Comparison of ENCODE assay signal across 8 cellular contexts in genomic region chr3:108153451-108153981, GRCh38.
DNase-seq lines count a peak whose midpoint lies in the region; ATAC-seq and TF ChIP-seq lines count a peak whose summit lies in the region.

No MANE protein-coding gene starts in this region.

- 0 out of 2 replicates have a peak overlapping the region, but pooled peaks have one; percentile 50 for H2AFZ ChIP-seq in OCI-LY3 (ENCODE audit: low read depth, low read length)

- no peak for TF ChIP-seq EP300 in stomach (IDR thresholded peaks at IDR 0.05)

- H3K27me3 ChIP-seq in OCI-LY3 (ENCODE audit: low read depth, low read length) (no peaks in the 10 kb centered on the region), stomach (no peaks in the 10 kb centered on the region), aorta (ENCODE audit: control insufficient read depth in 1 of 2, insufficient read depth in 2 of 2, low read length in 1 of 2) (no peaks in the 10 kb centered on the region)

- H3K4me2 ChIP-seq in OCI-LY3 (ENCODE audit: low read length) = peak overlapping the region; percentile 58

- CTCF ChIA-PET in activated naive CD4-positive, alpha-beta T cell treated with anti-CD3 and anti-CD28 coated beads, Interleukin-2, amount 10 ng/mL, durations not matched to agents 7 days and 5 days (lab: Charles Lee) = interaction anchor here (0.7 to 3.8 kb wide), 25 partner anchors 14 to 399 kb away, joined by 3 to 59 read pairs (median 5); partner anchors contain the start of gene IFT57

- no peaks in the 10 kb centered on the region for H3K79me2 ChIP-seq in OCI-LY3 (ENCODE audit: low read length)

- DNase-seq in NOMO-1 (lab: John Stamatoyannopoulos, UW; ENCODE audit: unreplicated experiment in 2 of 2) (peak; percentile 31 to 36), NOMO-1 treated with dmso at 0.1 percent for 144 hours (lab: John Stamatoyannopoulos, UW; ENCODE audit: unreplicated experiment) (no peak), immature natural killer cell (peak; percentile 27 to 49 (median 32)), stomach (peak; percentile 39), aorta (no peak)
- DNase-seq in activated naive CD4-positive, alpha-beta T cell treated with anti-CD3 and anti-CD28 coated beads, Interleukin-2, amount 10 ng/mL, durations not matched to agents 7 days and 5 days = peak; percentile 76

- H3K27ac ChIP-seq in OCI-LY3 (ENCODE audit: low read length) (no peak overlapping the region), stomach (no peak overlapping the region), aorta (ENCODE audit: low read depth in 1 of 2, low read length in 2 of 2) (no peak overlapping the region)

- TF ChIP-seq CTCF in OCI-LY3 (IDR thresholded peaks at IDR 0.05; ENCODE audit: low read depth, low read length) (peak; percentile 85), stomach (IDR thresholded peaks at IDR 0.05) (no peak)

- peaks cover 14% of the 10 kb centered on the region for H3K4me1 Mint-ChIP-seq in activated naive CD4-positive, alpha-beta T cell treated with anti-CD3 and anti-CD28 coated beads, Interleukin-2, amount 10 ng/mL, durations not matched to agents 7 days and 5 days
- H3K4me1 Mint-ChIP-seq in immature natural killer cell = peaks cover 22 to 23% of the 10 kb centered on the region in 2 donors

- no peaks in the 10 kb centered on the region for H3K36me3 Mint-ChIP-seq in activated naive CD4-positive, alpha-beta T cell treated with anti-CD3 and anti-CD28 coated beads, Interleukin-2, amount 10 ng/mL, durations not matched to agents 7 days and 5 days
- no peaks in the 10 kb centered on the region for H3K36me3 Mint-ChIP-seq in immature natural killer cell

- no peak overlapping the region for H3K4me3 Mint-ChIP-seq in activated naive CD4-positive, alpha-beta T cell treated with anti-CD3 and anti-CD28 coated beads, Interleukin-2, amount 10 ng/mL, durations not matched to agents 7 days and 5 days
- no peak overlapping the region for H3K4me3 Mint-ChIP-seq in immature natural killer cell

- no peaks in the 10 kb centered on the region for H4K20me1 ChIP-seq in OCI-LY3 (ENCODE audit: insufficient read depth, low read length)

- intact Hi-C loops in stomach (cut with DNase I; ENCODE audit: low total_unique reads) = no loop called here
- intact Hi-C loops in aorta (cut with DNase I) = no loop called here

- ATAC-seq in HG03060 (IDR thresholded peaks at IDR 0.05; ENCODE audit: low read depth, unreplicated experiment) (peak; percentile 60), aorta (ENCODE audit: low FRiP score) (no peak)

- TF ChIP-seq POLR2A in stomach (IDR thresholded peaks at IDR 0.05) = no peak

- H3K4me3 ChIP-seq in OCI-LY3 (ENCODE audit: low read length) (0 out of 2 replicates have a peak overlapping the region, but pooled peaks have one; percentile 26), stomach (no peak overlapping the region), aorta (ENCODE audit: low read length in 2 of 2) (no peak overlapping the region)

- no peak overlapping the region for H3K27ac Mint-ChIP-seq in activated naive CD4-positive, alpha-beta T cell treated with anti-CD3 and anti-CD28 coated beads, Interleukin-2, amount 10 ng/mL, durations not matched to agents 7 days and 5 days
- peak overlapping the region in 3 of 6 donors; percentile 38 to 57 (median 48) for H3K27ac Mint-ChIP-seq in immature natural killer cell

- 85 to 88% (median 85%) methylated on average over 7 of the region's 7 CpGs for WGBS in stomach, 5 donors
- WGBS in aorta, 2 donors = 70% methylated on average over 7 of the region's 7 CpGs

- H3K9me3 Mint-ChIP-seq in activated naive CD4-positive, alpha-beta T cell treated with anti-CD3 and anti-CD28 coated beads, Interleukin-2, amount 10 ng/mL, durations not matched to agents 7 days and 5 days = no peaks in the 10 kb centered on the region
- no peaks in the 10 kb centered on the region for H3K9me3 Mint-ChIP-seq in immature natural killer cell

- no peak overlapping the region for H3K9ac ChIP-seq in OCI-LY3 (ENCODE audit: low read length)

- H3K36me3 ChIP-seq in OCI-LY3 (replicated peaks; ENCODE audit: low read depth, low read length) (no peaks in the 10 kb centered on the region), stomach (no peaks in the 10 kb centered on the region), aorta (ENCODE audit: control insufficient read depth in 1 of 2, insufficient read depth in 2 of 2, low read length in 1 of 2) (no peaks in the 10 kb centered on the region)

- no peaks in the 10 kb centered on the region for H3K27me3 Mint-ChIP-seq in activated naive CD4-positive, alpha-beta T cell treated with anti-CD3 and anti-CD28 coated beads, Interleukin-2, amount 10 ng/mL, durations not matched to agents 7 days and 5 days
- peaks cover 0 to 4% (median 2%) of the 10 kb centered on the region in 3 donors for H3K27me3 Mint-ChIP-seq in immature natural killer cell (ENCODE audit: low read depth in 3 of 3)

- H3K9me3 ChIP-seq in OCI-LY3 (ENCODE audit: insufficient read depth, low read length) (no peaks in the 10 kb centered on the region), stomach (no peaks in the 10 kb centered on the region), aorta (ENCODE audit: control insufficient read depth, low read length) (no peaks in the 10 kb centered on the region)

- H3K4me1 ChIP-seq in OCI-LY3 (ENCODE audit: low read length) (peaks cover 19% of the 10 kb centered on the region), stomach (peaks cover 5 to 20% (median 8%) of the 10 kb centered on the region in 4 donors), aorta (ENCODE audit: control insufficient read depth in 1 of 2, insufficient read depth in 2 of 2, low read length in 2 of 2) (no peaks in the 10 kb centered on the region)

Comparison
In these comparisons a context has a peak if more than half of its experiments do, and no peak if none do; other contexts are left out.
1. DNase-seq: peak in NOMO-1 (2 of 2), activated naive CD4-positive, alpha-beta T cell treated with anti-CD3 and anti-CD28 coated beads, Interleukin-2, amount 10 ng/mL, durations not matched to agents 7 days and 5 days (single experiment), immature natural killer cell (3 of 3) and stomach (single experiment); none in NOMO-1 treated with dmso at 0.1 percent for 144 hours (single experiment) and aorta (0 of 2).